Comparison of ENCODE assay signal across 8 cellular contexts in the genomic region with DNA sequence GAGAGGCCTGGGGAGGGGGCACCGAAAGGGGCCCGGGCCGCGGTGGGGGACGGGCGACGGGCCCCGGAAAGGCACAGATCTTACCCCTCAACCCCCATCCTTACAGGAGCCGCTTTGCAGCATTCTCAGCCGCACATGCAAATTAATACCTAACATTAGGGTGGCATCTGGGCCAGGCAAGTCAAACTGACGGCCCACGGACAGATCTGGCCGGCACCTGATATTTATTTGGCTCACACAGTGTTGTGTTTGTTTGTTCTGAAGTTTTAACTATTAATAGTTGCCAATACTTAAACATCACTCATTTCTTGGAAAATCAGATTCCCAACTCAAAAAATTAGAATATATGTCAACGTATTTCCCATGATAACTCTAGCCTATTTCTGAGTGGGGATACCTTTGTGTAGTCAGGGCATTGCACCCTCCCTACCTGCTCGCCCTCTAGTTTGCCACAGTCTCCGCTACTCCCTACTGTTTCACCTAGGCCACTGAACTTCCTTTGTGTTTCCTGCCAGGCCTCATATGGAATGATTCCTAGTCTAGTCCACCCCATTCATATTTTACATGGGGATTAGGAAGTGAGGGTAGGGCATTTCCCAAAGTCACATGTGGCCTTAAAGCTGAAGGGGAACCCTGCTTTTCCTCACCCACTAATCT.
DNase-seq lines count a peak whose midpoint lies in the region; ATAC-seq and TF ChIP-seq lines count a peak whose summit lies in the region.

No MANE protein-coding gene starts in this region.

- H3K27ac Mint-ChIP-seq in IgD-negative memory B cell, result peak overlapping the region in 1 of 3 donors; percentile 54
- peak overlapping the region; percentile 94 for H3K27ac Mint-ChIP-seq in dendritic cell treated with granulocyte-macrophage colony-stimulating factor and Interleukin-4, amounts not matched to agents 40 ng/mL and 50 ng/mL, for 4 days
- H3K27ac Mint-ChIP-seq in natural killer cell, result peak overlapping the region in 1 of 2 donors; percentile 78

- no peak overlapping the region for H3K27ac ChIP-seq in DOHH2 (ENCODE audit: low read depth, low read length)

- H3K9me3 Mint-ChIP-seq in IgD-negative memory B cell (peaks cover 0 to 2% (median 0%) of the 10 kb centered on the region in 3 donors), natural killer cell (no peaks in the 10 kb centered on the region)
- H3K9me3 Mint-ChIP-seq in dendritic cell treated with granulocyte-macrophage colony-stimulating factor and Interleukin-4, amounts not matched to agents 40 ng/mL and 50 ng/mL, for 4 days, result peaks cover 14% of the 10 kb centered on the region

- peaks cover 7% of the 10 kb centered on the region for H3F3A ChIP-seq in DOHH2 (ENCODE audit: control insufficient read depth, insufficient read depth)

- H3K4me1 ChIP-seq in DOHH2 (ENCODE audit: control insufficient read depth, low read length), result peaks cover 15% of the 10 kb centered on the region

- ATAC-seq in GM21529 (IDR thresholded peaks at IDR 0.05; ENCODE audit: unreplicated experiment) (peak; percentile 60), natural killer cell (no peak)

- H3K9me3 ChIP-seq in DOHH2 (ENCODE audit: control insufficient read depth, insufficient read depth, low read length), result no peaks in the 10 kb centered on the region

- H4K20me1 ChIP-seq in DOHH2 (ENCODE audit: control insufficient read depth, insufficient read depth, low read depth, low read length), result no peaks in the 10 kb centered on the region

- no peak for DNase-seq in natural killer cell
- DNase-seq in SHP77 treated with DMSO at 0.1 percent for 48 hours (lab: John Stamatoyannopoulos, UW), result no peak
- no peak for DNase-seq in stimulated activated CD4-positive, alpha-beta T cell treated with anti-CD3 and anti-CD28 coated beads, Interleukin-12 subunit alpha, Interleukin-12 subunit beta, amount 100 ng/mL, for 4 hours
- DNase-seq in RPMI8226, result no peak

- no peaks in the 10 kb centered on the region for H3K27me3 Mint-ChIP-seq in IgD-negative memory B cell
- H3K27me3 Mint-ChIP-seq in dendritic cell treated with granulocyte-macrophage colony-stimulating factor and Interleukin-4, amounts not matched to agents 40 ng/mL and 50 ng/mL, for 4 days, result no peaks in the 10 kb centered on the region
- peaks cover 0 to 6% of the 10 kb centered on the region in 2 donors for H3K27me3 Mint-ChIP-seq in natural killer cell (ENCODE audit: low read depth in 2 of 2)

- no peaks in the 10 kb centered on the region for H3K79me2 ChIP-seq in DOHH2 (ENCODE audit: control insufficient read depth, low read length)

- intact Hi-C loops in dendritic cell treated with granulocyte-macrophage colony-stimulating factor and Interleukin-4, amounts not matched to agents 40 ng/mL and 50 ng/mL, for 4 days (cut with micrococcal nuclease), result loop anchor here (2.0 kb wide), 1 partner anchor 72 kb away; a partner anchor contains a TSS
- intact Hi-C loops in natural killer cell (cut with micrococcal nuclease), result no loop called here

- H3K9me2 ChIP-seq in DOHH2 (replicated peaks; ENCODE audit: control insufficient read depth, low read length), result no peaks in the 10 kb centered on the region

- peaks cover 8% of the 10 kb centered on the region for H3K27me3 ChIP-seq in DOHH2 (ENCODE audit: control insufficient read depth, low read length)

- H3K4me3 ChIP-seq in DOHH2 (ENCODE audit: low read length), result peak overlapping the region; percentile 72

- H3K36me3 Mint-ChIP-seq in IgD-negative memory B cell (peaks cover 2% of the 10 kb centered on the region), natural killer cell (no peaks in the 10 kb centered on the region)
- H3K36me3 Mint-ChIP-seq in dendritic cell treated with granulocyte-macrophage colony-stimulating factor and Interleukin-4, amounts not matched to agents 40 ng/mL and 50 ng/mL, for 4 days (ENCODE audit: low read depth), result peaks cover 6% of the 10 kb centered on the region

- peaks cover 3 to 9% (median 8%) of the 10 kb centered on the region in 3 donors for H3K4me1 Mint-ChIP-seq in IgD-negative memory B cell
- H3K4me1 Mint-ChIP-seq in dendritic cell treated with granulocyte-macrophage colony-stimulating factor and Interleukin-4, amounts not matched to agents 40 ng/mL and 50 ng/mL, for 4 days (ENCODE audit: low read depth), result peaks cover 37% of the 10 kb centered on the region
- H3K4me1 Mint-ChIP-seq in natural killer cell, result peaks cover 6 to 10% of the 10 kb centered on the region in 2 donors

- H3K4me2 ChIP-seq in DOHH2 (ENCODE audit: low read length), result peak overlapping the region; percentile 66

- H3K4me3 Mint-ChIP-seq in IgD-negative memory B cell (peak overlapping the region; percentile 77 to 91 (median 83)), natural killer cell (peak overlapping the region; percentile 82)
- peak overlapping the region; percentile 84 for H3K4me3 Mint-ChIP-seq in dendritic cell treated with granulocyte-macrophage colony-stimulating factor and Interleukin-4, amounts not matched to agents 40 ng/mL and 50 ng/mL, for 4 days

- TF ChIP-seq CTCF in DOHH2 (IDR thresholded peaks at IDR 0.05; ENCODE audit: low read depth, low read length, poor library complexity, severe bottlenecking) (no peak), natural killer cell (IDR thresholded peaks at IDR 0.05) (no peak)

- no peaks in the 10 kb centered on the region for H3K36me3 ChIP-seq in DOHH2 (ENCODE audit: control insufficient read depth, low read length)
